Comparison of ENCODE assay signal across 14 cellular contexts in genomic region chr17:64502809-64503208, GRCh38. TPM values are rescaled to one million over a fixed set of nuclear protein-coding genes. Genes with fewer than 3 reads are reported as not detected.
DNase-seq lines count a peak whose midpoint lies in the region; ATAC-seq and TF ChIP-seq lines count a peak whose summit lies in the region.
"Had no signal": no experiment of that assay in that cellular context is flagged by ENCODE, and none has a peak within 500 bp of the region (broad histone marks: within the 10 kb centered on the region; RNA-seq: fewer than 3 reads in every experiment).

No MANE protein-coding gene starts in this region.

- H3K27me3 ChIP-seq in CD8-positive, alpha-beta memory T cell (ENCODE audit: insufficient read depth, low read length, poor library complexity, severe bottlenecking), result no peaks in the 10 kb centered on the region
- no peaks in the 10 kb centered on the region for H3K27me3 ChIP-seq in Karpas-422 (ENCODE audit: low read length)

- peak overlapping the region; percentile 97 for H3K4me2 ChIP-seq in Karpas-422 (ENCODE audit: low read depth, low read length, poor library complexity, severe bottlenecking)

- peak overlapping the region in 5 of 7 donors; percentile 20 to 100 (median 36) for H3K4me3 Mint-ChIP-seq in CD8-positive, alpha-beta memory T cell
- H3K4me3 Mint-ChIP-seq in effector memory CD8-positive, alpha-beta T cell, result peak overlapping the region; percentile 98 to 99
- peak overlapping the region; percentile 57 for H3K4me3 Mint-ChIP-seq in nephron progenitor cell

- no peak overlapping the region for H3K27ac ChIP-seq in CD8-positive, alpha-beta memory T cell (ENCODE audit: low read depth, low read length)
- H3K27ac ChIP-seq in Karpas-422 (ENCODE audit: low read length), result no peak overlapping the region
- H3K27ac ChIP-seq: HL-60 had no signal

- peaks cover 0 to 27% of the 10 kb centered on the region in 2 donors for H3K27me3 Mint-ChIP-seq in CD8-positive, alpha-beta memory T cell
- no peaks in the 10 kb centered on the region for H3K27me3 Mint-ChIP-seq in effector memory CD8-positive, alpha-beta T cell
- H3K27me3 Mint-ChIP-seq in nephron progenitor cell (ENCODE audit: low read depth, poor library complexity), result peaks cover 7% of the 10 kb centered on the region

- peak overlapping the region in 7 of 8 donors; percentile 40 to 99 (median 70) for H3K27ac Mint-ChIP-seq in CD8-positive, alpha-beta memory T cell
- peak overlapping the region; percentile 99 for H3K27ac Mint-ChIP-seq in effector memory CD8-positive, alpha-beta T cell
- H3K27ac Mint-ChIP-seq in nephron progenitor cell, result peak overlapping the region; percentile 51

- peaks cover 67% of the 10 kb centered on the region for H3K36me3 ChIP-seq in CD8-positive, alpha-beta memory T cell (ENCODE audit: insufficient read depth, low read length)
- H3K36me3 ChIP-seq in Karpas-422 (ENCODE audit: insufficient read depth, low read length), result peaks cover 69% of the 10 kb centered on the region

- POLR2A ChIA-PET in CD8-positive, alpha-beta memory T cell (lab: Charles Lee), result interaction anchor here (3.4 kb wide), 1 partner anchor 10 kb away, joined by 18 read pairs; no protein-coding TSS in a partner anchor

- peaks cover 0 to 3% (median 2%) of the 10 kb centered on the region in 5 donors for H3K9me3 Mint-ChIP-seq in CD8-positive, alpha-beta memory T cell
- no peaks in the 10 kb centered on the region for H3K9me3 Mint-ChIP-seq in effector memory CD8-positive, alpha-beta T cell
- no peaks in the 10 kb centered on the region for H3K9me3 Mint-ChIP-seq in nephron progenitor cell

- no peak for ATAC-seq in effector memory CD8-positive, alpha-beta T cell (replicated peaks)

- H2AFZ ChIP-seq in Karpas-422 (ENCODE audit: low read length), result no peak overlapping the region

- peaks cover 77% of the 10 kb centered on the region for H4K20me1 ChIP-seq in Karpas-422 (ENCODE audit: insufficient read depth, low read depth, low read length)

- peaks cover 61 to 82% (median 77%) of the 10 kb centered on the region in 3 donors for H3K4me1 Mint-ChIP-seq in CD8-positive, alpha-beta memory T cell
- peaks cover 54 to 73% of the 10 kb centered on the region in 2 donors for H3K4me1 Mint-ChIP-seq in effector memory CD8-positive, alpha-beta T cell (ENCODE audit: low read depth in 2 of 2)
- H3K4me1 Mint-ChIP-seq in nephron progenitor cell, result peaks cover 70% of the 10 kb centered on the region

- DNase-seq in CD8-positive, alpha-beta memory T cell, result no peak
- DNase-seq in Karpas-422 (no peak), nephron progenitor cell (no peak), dedifferentiated amniotic fluid mesenchymal stem cell (ENCODE audit: extremely low spot score) (no peak), NCI-H2171 treated with DMSO at 0.1 percent for 48 hours (lab: John Stamatoyannopoulos, UW) (no peak), amygdala (lab: John Stamatoyannopoulos, UW) (no peak)
- no peak for DNase-seq in effector memory CD8-positive, alpha-beta T cell
- DNase-seq in stimulated activated naive CD4-positive, alpha-beta T cell (lab: John Stamatoyannopoulos, UW), result no peak
- DNase-seq: activated CD4-positive, alpha-beta T cell treated with anti-CD3 and anti-CD28 coated beads, Interleukin-2, amount 50 U/mL, for 48 hours; GF-D8; H7; NCI-H187 had no signal

- no peaks in the 10 kb centered on the region for H3K9me2 ChIP-seq in Karpas-422 (replicated peaks; ENCODE audit: insufficient read depth, low read length)

- H3K36me3 Mint-ChIP-seq in CD8-positive, alpha-beta memory T cell, result peaks cover 42 to 96% (median 56%) of the 10 kb centered on the region in 3 donors
- peaks cover 98% of the 10 kb centered on the region for H3K36me3 Mint-ChIP-seq in effector memory CD8-positive, alpha-beta T cell (ENCODE audit: insufficient read depth)
- H3K36me3 Mint-ChIP-seq in nephron progenitor cell (ENCODE audit: low read depth), result peaks cover 66% of the 10 kb centered on the region

- H3K4me1 ChIP-seq in CD8-positive, alpha-beta memory T cell (ENCODE audit: insufficient read depth, low read length), result peaks cover 57% of the 10 kb centered on the region
- peaks cover 74% of the 10 kb centered on the region for H3K4me1 ChIP-seq in Karpas-422 (ENCODE audit: low read length)

- no peaks in the 10 kb centered on the region for H3K9me3 ChIP-seq in CD8-positive, alpha-beta memory T cell (ENCODE audit: low read length)
- no peaks in the 10 kb centered on the region for H3K9me3 ChIP-seq in Karpas-422 (ENCODE audit: low read length)
- H3K9me3 ChIP-seq: prostate gland had no signal

- peaks cover 47% of the 10 kb centered on the region for H3K79me2 ChIP-seq in Karpas-422 (ENCODE audit: low read length)

- H3K4me3 ChIP-seq in CD8-positive, alpha-beta memory T cell (ENCODE audit: low read length), result no peak overlapping the region
- H3K4me3 ChIP-seq in Karpas-422 (ENCODE audit: low read length), result no peak overlapping the region
- H3K4me3 ChIP-seq: prostate gland had no signal

- TF ChIP-seq CTCF in nephron progenitor cell (IDR thresholded peaks at IDR 0.05), result no peak

- no peak overlapping the region for H3K9ac ChIP-seq in Karpas-422 (ENCODE audit: low read length)

- CTCF ChIA-PET in CD8-positive, alpha-beta memory T cell (lab: Charles Lee), result interaction anchor here (0.6 to 1.6 kb wide), 3 partner anchors 12 to 83 kb away, joined by 3 to 4 read pairs (median 4); no protein-coding TSS in a partner anchor

RNA-seq across cellular contexts. Expression of gene DDX5, which starts 3.3 kb away (rescaled TPM):
- 100 to 1,000 TPM; 855 to 861 TPM for total RNA-seq in CD8-positive, alpha-beta memory T cell
- polyA plus RNA-seq in CD8-positive, alpha-beta memory T cell, result 1,275 TPM
- 369 and 432 TPM in 2 replicates for total RNA-seq in Karpas-422 (2014; rRNA removed; shearing (Covaris generic); ENCODE audit: low replicate concordance)

RNA-seq across cellular contexts. Expression of gene CEP95, which starts 4.0 kb away (rescaled TPM):
- total RNA-seq in CD8-positive, alpha-beta memory T cell, result 10 to 100 TPM; 39.3 to 43.5 TPM
- polyA plus RNA-seq in CD8-positive, alpha-beta memory T cell, result 15.7 TPM
- total RNA-seq in Karpas-422 (2014; rRNA removed; shearing (Covaris generic); ENCODE audit: low replicate concordance), result 42.2 and 62.1 TPM in 2 replicates

RNA-seq across cellular contexts. Expression of gene POLG2, which starts 6.0 kb away (rescaled TPM):
- 10 to 100 TPM; 26.4 to 26.5 TPM for total RNA-seq in CD8-positive, alpha-beta memory T cell
- 5.3 TPM for polyA plus RNA-seq in CD8-positive, alpha-beta memory T cell
- 18.6 and 25.3 TPM in 2 replicates for total RNA-seq in Karpas-422 (2014; rRNA removed; shearing (Covaris generic); ENCODE audit: low replicate concordance)

RNA-seq across cellular contexts. Expression of gene MILR1, which starts 53.9 kb away (rescaled TPM):
- under 1 TPM; 0.66 to 0.69 TPM for total RNA-seq in CD8-positive, alpha-beta memory T cell
- not detected for polyA plus RNA-seq in CD8-positive, alpha-beta memory T cell
- 104 and 156 TPM in 2 replicates for total RNA-seq in Karpas-422 (2014; rRNA removed; shearing (Covaris generic); ENCODE audit: low replicate concordance)

Comparison
In these comparisons a context has a peak if more than half of its experiments do, and no peak if none do; other contexts are left out.
1. H3K4me3 Mint-ChIP-seq: peak in every context shown above with its lines; median percentile 98 in effector memory CD8-positive, alpha-beta T cell; 57 in nephron progenitor cell; 36 in CD8-positive, alpha-beta memory T cell.